ENCODE assay signal across 10 cellular contexts in genomic region chr2:103788875-103789715, GRCh38.
DNase-seq lines count a peak whose midpoint lies in the region; ATAC-seq, FAIRE-seq and TF ChIP-seq lines count a peak whose summit lies in the region.
"Had no signal": no experiment of that assay in that cellular context is flagged by ENCODE, and none has a peak within 500 bp of the region (broad histone marks: within the 10 kb centered on the region; RNA-seq: fewer than 3 reads in every experiment).

No MANE protein-coding gene starts in this region.

- intact Hi-C loops in A673 (cut with micrococcal nuclease; ENCODE audit: unreplicated experiment) (no loop called here), left lung (cut with DNase I) (no loop called here)
- intact Hi-C loops in activated CD8-positive, alpha-beta T cell treated with anti-CD3 and anti-CD28 coated beads for 36 hours (cut with micrococcal nuclease): no loop called here

- H3K4me3 ChIP-seq in A673 (ENCODE audit: low read depth, low read length, poor library complexity, severe bottlenecking): no peak overlapping the region
- no peak overlapping the region for H3K4me3 ChIP-seq in left lung

- no peak for TF ChIP-seq CTCF in A673 (conservative IDR thresholded peaks at IDR 0.05; ENCODE audit: low read depth, low read length)
- TF ChIP-seq CTCF in left lung (IDR thresholded peaks at IDR 0.05): no peak
- no peak for TF ChIP-seq CTCF in activated CD8-positive, alpha-beta T cell treated with anti-CD3 and anti-CD28 coated beads for 36 hours (IDR thresholded peaks at IDR 0.05)

- H3K27ac ChIP-seq in A673 (ENCODE audit: low read depth, low read length, poor library complexity, severe bottlenecking) (no peak overlapping the region), left lung (no peak overlapping the region)

- H3K27me3 Mint-ChIP-seq in activated CD8-positive, alpha-beta T cell treated with anti-CD3 and anti-CD28 coated beads for 36 hours: no peaks in the 10 kb centered on the region

- BruUV-seq in A673 (replicated peaks; lab: Mats Ljungman, UMichigan): no TSS peak

- H3K36me3 Mint-ChIP-seq in activated CD8-positive, alpha-beta T cell treated with anti-CD3 and anti-CD28 coated beads for 36 hours (ENCODE audit: low read depth): no peaks in the 10 kb centered on the region

- peak; percentile 85 for DNase-seq in A673 (ENCODE audit: low spot score)
- peak; percentile 60 for DNase-seq in LoVo (ENCODE audit: low spot score)
- DNase-seq in astrocyte of the hippocampus (ENCODE audit: low read depth, low spot score): peak; percentile 96
- no peak for DNase-seq in left lung
- no peak for DNase-seq in activated CD8-positive, alpha-beta T cell treated with anti-CD3 and anti-CD28 coated beads for 36 hours
- DNase-seq in GM19239 (ENCODE audit: insufficient read length, low spot score): no peak
- DNase-seq: activated CD8-positive, alpha-beta memory T cell treated with anti-CD3 and anti-CD28 coated beads for 24 hours; effector memory CD4-positive, alpha-beta T cell had no signal

- no peak overlapping the region for H3K27ac Mint-ChIP-seq in activated CD8-positive, alpha-beta T cell treated with anti-CD3 and anti-CD28 coated beads for 36 hours

- H3K4me1 ChIP-seq in A673 (ENCODE audit: insufficient read depth, low read length, poor library complexity, severe bottlenecking) (peaks cover 14% of the 10 kb centered on the region), left lung (peaks cover 0 to 4% of the 10 kb centered on the region in 2 donors)

- H3K9me3 Mint-ChIP-seq in activated CD8-positive, alpha-beta T cell treated with anti-CD3 and anti-CD28 coated beads for 36 hours: peaks cover 2% of the 10 kb centered on the region

- no peaks in the 10 kb centered on the region for H3K9me3 ChIP-seq in A673 (ENCODE audit: low read depth, low read length, poor library complexity, severe bottlenecking)
- H3K9me3 ChIP-seq in left lung: no peaks in the 10 kb centered on the region

- no peaks in the 10 kb centered on the region for H3K4me1 Mint-ChIP-seq in activated CD8-positive, alpha-beta T cell treated with anti-CD3 and anti-CD28 coated beads for 36 hours (ENCODE audit: low read depth)

- ATAC-seq in left lung (peak; percentile 48), HG03342 (IDR thresholded peaks at IDR 0.05; ENCODE audit: unreplicated experiment) (no peak), GM21390 (IDR thresholded peaks at IDR 0.05; ENCODE audit: unreplicated experiment) (no peak)
- no peak for ATAC-seq in activated CD8-positive, alpha-beta T cell treated with anti-CD3 and anti-CD28 coated beads for 36 hours

- no peak for FAIRE-seq in GM19239 (lab: Jason Lieb, UNC)

- no peak overlapping the region for H3K4me3 Mint-ChIP-seq in activated CD8-positive, alpha-beta T cell treated with anti-CD3 and anti-CD28 coated beads for 36 hours

- H3K36me3 ChIP-seq in A673 (ENCODE audit: insufficient read depth, low read length, poor library complexity, severe bottlenecking): no peaks in the 10 kb centered on the region
- no peaks in the 10 kb centered on the region for H3K36me3 ChIP-seq in left lung

- CTCF ChIA-PET in A673 (lab: Charles Lee): no interaction called here
- CTCF ChIA-PET in activated CD8-positive, alpha-beta T cell treated with anti-CD3 and anti-CD28 coated beads for 36 hours (lab: Charles Lee): no interaction called here

- H3K27me3 ChIP-seq in A673 (replicated peaks; ENCODE audit: insufficient read depth, low read depth, low read length, poor library complexity): no peaks in the 10 kb centered on the region
- H3K27me3 ChIP-seq in left lung: no peaks in the 10 kb centered on the region

- POLR2A ChIA-PET in A673 (lab: Charles Lee; ENCODE audit: low non-redundant PET): no interaction called here
- POLR2A ChIA-PET in activated CD8-positive, alpha-beta T cell treated with anti-CD3 and anti-CD28 coated beads for 36 hours (lab: Charles Lee): no interaction called here

Comparison
In these comparisons a context has a peak if more than half of its experiments do, and no peak if none do; other contexts are left out.
1. DNase-seq: peak in A673 (single experiment), LoVo (single experiment) and astrocyte of the hippocampus (single experiment); none in left lung (0 of 2), activated CD8-positive, alpha-beta T cell treated with anti-CD3 and anti-CD28 coated beads for 36 hours (single experiment) and GM19239 (single experiment).